ENCODE assay signal across 8 cellular contexts in the genomic region with DNA sequence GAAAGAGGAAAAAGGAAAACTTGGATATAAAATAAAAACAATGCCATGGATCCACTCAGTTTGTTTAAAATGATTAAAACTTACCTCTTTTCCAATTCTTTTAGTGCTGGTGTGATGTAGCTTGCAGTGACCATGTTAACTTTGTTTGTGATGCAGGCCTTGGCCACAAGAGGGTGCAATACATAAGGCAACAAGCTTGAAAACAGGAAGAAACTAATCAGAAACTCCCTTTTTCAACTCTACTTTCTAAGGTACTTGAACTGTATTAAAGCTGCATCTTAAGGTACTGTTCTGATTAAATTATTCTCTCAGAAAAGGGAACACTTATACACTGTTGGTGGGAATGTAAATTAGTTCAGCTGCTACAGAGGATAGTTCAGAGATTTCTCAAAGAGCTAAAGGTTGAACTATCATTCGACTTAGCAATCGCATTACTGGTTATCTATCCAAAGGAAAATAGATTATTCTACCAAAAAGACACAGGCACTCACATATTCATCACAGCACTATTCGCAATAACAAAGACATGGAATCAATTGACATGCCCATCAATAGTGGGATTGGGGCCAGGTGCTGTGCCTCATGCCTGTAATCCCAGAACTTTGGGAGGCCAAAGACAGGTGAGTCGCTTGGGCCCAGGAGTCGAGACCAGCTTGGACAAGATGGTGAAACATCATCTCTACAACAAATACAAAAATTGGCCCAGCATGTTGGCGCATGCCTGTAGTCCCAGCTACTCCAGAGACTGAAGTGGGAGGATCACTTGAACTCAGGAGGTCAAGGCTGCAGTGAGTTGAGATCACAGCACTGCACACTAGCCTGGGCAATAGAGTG. TPM values are rescaled to one million over a fixed set of nuclear protein-coding genes. Genes with fewer than 3 reads are reported as not detected.
DNase-seq lines count a peak whose midpoint lies in the region; ATAC-seq and TF ChIP-seq lines count a peak whose summit lies in the region.

No MANE protein-coding gene starts in this region.

- H3K4me1 ChIP-seq in transverse colon: no peaks in the 10 kb centered on the region

- no peak overlapping the region for H3K27ac ChIP-seq in transverse colon

- TF ChIP-seq CTCF in transverse colon (IDR thresholded peaks at IDR 0.05): peak; percentile 52 to 83 (median 77)

- DNase-seq in DMS53 treated with DMSO at 0.1 percent for 48 hours (lab: John Stamatoyannopoulos, UW; ENCODE audit: unreplicated experiment): peak; percentile 46
- DNase-seq in HS-5 (ENCODE audit: low read depth): peak; percentile 16
- DNase-seq in NOMO-1 treated with dmso at 0.1 percent for 144 hours (lab: John Stamatoyannopoulos, UW; ENCODE audit: unreplicated experiment): peak; percentile 1
- peak; percentile 25 for DNase-seq in activated T-cell treated with anti-CD3 and anti-CD28 coated beads for 1 hour (ENCODE audit: low read depth)
- DNase-seq in fibroblast of peridontal ligament (ENCODE audit: extremely low read depth): peak; percentile 86
- DNase-seq in nucleus accumbens (lab: John Stamatoyannopoulos, UW): peak in 37 of 56 donors; percentile 0 to 73 (median 15)
- peak; percentile 69 for DNase-seq in transverse colon

- no peaks in the 10 kb centered on the region for H3K27me3 ChIP-seq in transverse colon

- intact Hi-C loops in transverse colon (cut with DNase I; ENCODE audit: low total_unique reads): no loop called here

- no peak for TF ChIP-seq EP300 in transverse colon (IDR thresholded peaks at IDR 0.05; ENCODE audit: low read depth)

- TF ChIP-seq POLR2A in transverse colon (IDR thresholded peaks at IDR 0.05): no peak

- H3K9me3 ChIP-seq in transverse colon: no peaks in the 10 kb centered on the region

- peak; percentile 93 for ATAC-seq in GM21447 (IDR thresholded peaks at IDR 0.05; ENCODE audit: unreplicated experiment)

- no peaks in the 10 kb centered on the region for H3K36me3 ChIP-seq in transverse colon

- H3K4me3 ChIP-seq in transverse colon: no peak overlapping the region

- WGBS in transverse colon (ENCODE audit: low coverage in 1 of 2), 2 donors: 84 to 87% methylated on average over 5 to 6 of the region's 6 CpGs

- in situ Hi-C loops in transverse colon (cut with MboI; ENCODE audit: low pct_ligation_motif_present in 1 of 4, low pct_unique_long_range_greater_than_20kb in 1 of 4, low sequenced_read_pairs in 3 of 4): loop anchor here in 3 of 4 donors (25.0 kb wide), 2 partner anchors 419 to 444 kb away; no protein-coding TSS in a partner anchor

RNA-seq across cellular contexts. Expression of a gene that starts 50.9 kb away (rescaled TPM):
- 10 to 100 TPM in 2 of 4 donors, 1 to 10 TPM in 2; 3.0 to 19.1 (median 9.6) TPM for total RNA-seq in transverse colon

Comparison
In these comparisons a context has a peak if more than half of its experiments do, and no peak if none do; other contexts are left out.
1. DNase-seq: peak in every context shown above with its lines; median percentile 86 in fibroblast of peridontal ligament; 69 in transverse colon; 46 in DMS53 treated with DMSO at 0.1 percent for 48 hours; 25 in activated T-cell treated with anti-CD3 and anti-CD28 coated beads for 1 hour; 16 in HS-5; 15 in nucleus accumbens; 1 in NOMO-1 treated with dmso at 0.1 percent for 144 hours.